8 cellular contexts compared by ENCODE assay signal in genomic region chr3:64484289-64484992, GRCh38.
DNase-seq lines count a peak whose midpoint lies in the region; ATAC-seq lines count a peak whose summit lies in the region.

No MANE protein-coding gene starts in this region.

- DNase-seq in NCI-H510A treated with DMSO at 0.1 percent for 48 hours (lab: John Stamatoyannopoulos, UW): peak; percentile 75
- no peak for DNase-seq in NCI-H510A (lab: John Stamatoyannopoulos, UW)
- peak; percentile 35 for DNase-seq in NCI-H1092 (lab: John Stamatoyannopoulos, UW)
- peak; percentile 71 for DNase-seq in SW480 (ENCODE audit: low spot score)
- peak; percentile 62 for DNase-seq in amniotic stem cell (lab: John Stamatoyannopoulos, UW)
- DNase-seq in left ventricle myocardium superior: peak; percentile 76
- DNase-seq in sciatic nerve (ENCODE audit: low spot score): peak; percentile 90

- ATAC-seq in HG02642 (IDR thresholded peaks at IDR 0.05; ENCODE audit: poor library complexity, unreplicated experiment) (peak; percentile 97), left ventricle myocardium superior (peak; percentile 94), sciatic nerve (peak; percentile 92)

- intact Hi-C loops in left ventricle myocardium superior (cut with micrococcal nuclease) (loop anchor here (5.0 kb wide), 1 partner anchor 457 kb away; no protein-coding TSS in a partner anchor), sciatic nerve (cut with DNase I) (no loop called here)
